ENCODE assay signal across 8 cellular contexts in genomic region chr3:48151058-48151806, GRCh38. TPM values are rescaled to one million over a fixed set of nuclear protein-coding genes. Genes with fewer than 3 reads are reported as not detected.
DNase-seq lines count a peak whose midpoint lies in the region; ATAC-seq, FAIRE-seq and TF ChIP-seq lines count a peak whose summit lies in the region.

No MANE protein-coding gene starts in this region.

- H3K36me3 Mint-ChIP-seq in activated CD8-positive, alpha-beta T cell treated with anti-CD3 and anti-CD28 coated beads for 36 hours (ENCODE audit: low read depth), result no peaks in the 10 kb centered on the region
- H3K36me3 Mint-ChIP-seq in memory B cell, result no peaks in the 10 kb centered on the region

- H3K36me3 ChIP-seq in effector memory CD4-positive, alpha-beta T cell (ENCODE audit: control insufficient read depth, insufficient read depth, low read length), result no peaks in the 10 kb centered on the region

- FAIRE-seq in D721Med (lab: Jason Lieb, UNC), result no peak

- CTCF ChIA-PET in activated CD8-positive, alpha-beta T cell treated with anti-CD3 and anti-CD28 coated beads for 36 hours (lab: Charles Lee), result interaction anchor here (0.6 to 2.2 kb wide), 27 partner anchors 9 to 326 kb away, joined by 3 to 13 read pairs (median 3); no protein-coding TSS in a partner anchor

- DNase-seq in D721Med (ENCODE audit: insufficient read length, low spot score), result peak; percentile 44
- peak; percentile 79 for DNase-seq in NCI-H510A treated with DMSO at 0.1 percent for 48 hours (lab: John Stamatoyannopoulos, UW)
- DNase-seq in activated CD8-positive, alpha-beta T cell treated with anti-CD3 and anti-CD28 coated beads for 36 hours, result peak; percentile 77
- DNase-seq in effector memory CD4-positive, alpha-beta T cell, result peak; percentile 8 to 22 (median 21)
- DNase-seq in memory B cell (ENCODE audit: low spot score in 2 of 2), result peak; percentile 47 to 52
- DNase-seq in stimulated activated CD8-positive, alpha-beta memory T cell treated with anti-CD3 and anti-CD28 coated beads, Interleukin-12 subunit alpha, Interleukin-12 subunit beta, amount 100 ng/mL, for 1 hour (ENCODE audit: low read depth), result peak; percentile 34

- H3K27me3 Mint-ChIP-seq in activated CD8-positive, alpha-beta T cell treated with anti-CD3 and anti-CD28 coated beads for 36 hours, result no peaks in the 10 kb centered on the region
- H3K27me3 Mint-ChIP-seq in memory B cell, result no peaks in the 10 kb centered on the region

- peak; percentile 62 for ATAC-seq in HG02678 (IDR thresholded peaks at IDR 0.05; ENCODE audit: unreplicated experiment)
- ATAC-seq in activated CD8-positive, alpha-beta T cell treated with anti-CD3 and anti-CD28 coated beads for 36 hours, result peak; percentile 98
- ATAC-seq in memory B cell (ENCODE audit: low read depth), result peak; percentile 99
- no peak for ATAC-seq in HG03378 (IDR thresholded peaks at IDR 0.05; ENCODE audit: unreplicated experiment)

- POLR2A ChIA-PET in activated CD8-positive, alpha-beta T cell treated with anti-CD3 and anti-CD28 coated beads for 36 hours (lab: Charles Lee), result no interaction called here

- H3K4me3 Mint-ChIP-seq in activated CD8-positive, alpha-beta T cell treated with anti-CD3 and anti-CD28 coated beads for 36 hours, result no peak overlapping the region
- H3K4me3 Mint-ChIP-seq in memory B cell, result no peak overlapping the region

- no peak overlapping the region for H3K27ac ChIP-seq in effector memory CD4-positive, alpha-beta T cell (ENCODE audit: insufficient read depth, low read length, poor library complexity, severe bottlenecking)

- intact Hi-C loops in activated CD8-positive, alpha-beta T cell treated with anti-CD3 and anti-CD28 coated beads for 36 hours (cut with micrococcal nuclease), result loop anchor here (10.0 kb wide), 1 partner anchor 156 kb away; no protein-coding TSS in a partner anchor

- no peaks in the 10 kb centered on the region for H3K9me3 Mint-ChIP-seq in activated CD8-positive, alpha-beta T cell treated with anti-CD3 and anti-CD28 coated beads for 36 hours
- no peaks in the 10 kb centered on the region for H3K9me3 Mint-ChIP-seq in memory B cell

- no peaks in the 10 kb centered on the region for H3K9me3 ChIP-seq in effector memory CD4-positive, alpha-beta T cell (ENCODE audit: control insufficient read depth, low read length)

- H3K4me3 ChIP-seq in effector memory CD4-positive, alpha-beta T cell (ENCODE audit: insufficient read depth, low read depth, low read length, poor library complexity, severe bottlenecking), result no peak overlapping the region

- H3K27me3 ChIP-seq in effector memory CD4-positive, alpha-beta T cell (replicated peaks; ENCODE audit: control insufficient read depth, insufficient read depth, low read length, poor library complexity, severe bottlenecking), result no peaks in the 10 kb centered on the region

- TF ChIP-seq CTCF in D721Med (IDR thresholded peaks at IDR 0.05; ENCODE audit: insufficient read depth, missing control alignments), result peak; percentile 77
- peak; percentile 69 for TF ChIP-seq CTCF in activated CD8-positive, alpha-beta T cell treated with anti-CD3 and anti-CD28 coated beads for 36 hours (IDR thresholded peaks at IDR 0.05)

- no peak overlapping the region for H3K27ac Mint-ChIP-seq in activated CD8-positive, alpha-beta T cell treated with anti-CD3 and anti-CD28 coated beads for 36 hours
- H3K27ac Mint-ChIP-seq in memory B cell, result no peak overlapping the region

- H3K4me1 ChIP-seq in effector memory CD4-positive, alpha-beta T cell (ENCODE audit: control insufficient read depth, insufficient read depth, low read length, poor library complexity, severe bottlenecking), result no peaks in the 10 kb centered on the region

- no peaks in the 10 kb centered on the region for H3K4me1 Mint-ChIP-seq in activated CD8-positive, alpha-beta T cell treated with anti-CD3 and anti-CD28 coated beads for 36 hours (ENCODE audit: low read depth)
- no peaks in the 10 kb centered on the region for H3K4me1 Mint-ChIP-seq in memory B cell

RNA-seq across cellular contexts. Expression of gene CDC25A, which starts 37.0 kb away (rescaled TPM):
- 10 to 100 TPM; 34.1 to 38.4 TPM for total RNA-seq in activated CD8-positive, alpha-beta T cell treated with anti-CD3 and anti-CD28 coated beads for 36 hours

Comparison
In these comparisons a context has a peak if more than half of its experiments do, and no peak if none do; other contexts are left out.
1. DNase-seq: peak in every context shown above with its lines; median percentile 79 in NCI-H510A treated with DMSO at 0.1 percent for 48 hours; 77 in activated CD8-positive, alpha-beta T cell treated with anti-CD3 and anti-CD28 coated beads for 36 hours; 50 in memory B cell; 44 in D721Med; 34 in stimulated activated CD8-positive, alpha-beta memory T cell treated with anti-CD3 and anti-CD28 coated beads, Interleukin-12 subunit alpha, Interleukin-12 subunit beta, amount 100 ng/mL, for 1 hour; 21 in effector memory CD4-positive, alpha-beta T cell.